ENCODE assay signal across 29 cellular contexts in the genomic region with DNA sequence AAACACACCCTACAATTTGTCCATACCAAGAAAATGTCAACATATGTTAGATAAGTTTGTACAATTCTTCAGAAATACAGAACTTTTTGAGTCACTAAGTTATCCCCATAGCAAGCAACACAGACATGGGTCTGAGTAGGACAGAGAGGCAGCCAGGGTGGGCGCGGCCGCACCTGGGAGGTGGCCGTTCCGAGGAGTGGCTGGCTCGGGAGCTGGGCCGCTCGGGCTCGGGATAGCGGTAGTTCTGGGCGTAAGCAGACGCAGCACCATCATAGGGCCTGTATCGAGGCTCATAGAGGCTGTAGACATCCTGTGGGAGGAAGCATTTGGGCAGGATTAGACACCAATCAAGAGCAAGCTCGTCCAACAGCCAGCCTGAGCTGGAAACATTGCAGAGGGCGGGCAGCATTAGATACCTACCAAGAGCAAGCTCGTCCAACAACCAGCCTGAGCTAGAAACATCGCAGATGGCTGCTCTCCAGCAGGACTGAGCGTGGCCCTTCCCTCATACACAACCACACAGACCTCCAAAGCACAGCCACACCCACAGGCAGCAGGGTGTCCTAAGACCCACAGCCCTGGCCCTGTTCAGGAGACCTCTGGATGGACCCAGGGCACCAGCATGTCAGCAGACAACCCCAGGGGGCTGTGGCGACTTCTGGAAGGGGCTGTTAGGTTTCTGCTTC.
"Had no signal": no experiment of that assay in that cellular context is flagged by ENCODE, and none has a peak within 500 bp of the region (broad histone marks: within the 10 kb centered on the region; RNA-seq: fewer than 3 reads in every experiment).

No MANE protein-coding gene starts in this region.

- H3K4me3 ChIP-seq: adrenal gland, ascending aorta, coronary artery, dorsolateral prefrontal cortex had no signal

- ATAC-seq: activated CD4-positive, CD25-positive, alpha-beta regulatory T cell treated with anti-CD3 and anti-CD28 coated beads, Interleukin-2, amount 50 U/mL, for 24 hours; activated CD8-positive, alpha-beta T cell treated with anti-CD3 and anti-CD28 coated beads for 36 hours; activated naive CD8-positive, alpha-beta T cell treated with anti-CD3 and anti-CD28 coated beads, Interleukin-2, amount 50 U/mL, for 24 hours; activated T-cell treated with anti-CD3 and anti-CD28 coated beads, Interleukin-2, amount 50 U/mL, for 4 hours; activated T-helper 17 cell treated with anti-CD3 and anti-CD28 coated beads, Interleukin-2, amount 50 U/mL, for 72 hours; esophagus mucosa; T-helper 17 cell had no signal

- H3K27me3 ChIP-seq: adrenal gland, ascending aorta, brain microvascular endothelial cell, dorsolateral prefrontal cortex had no signal

- DNase-seq: activated B cell treated with CpG ODN at 0.5 μM for 24 hours; activated CD4-positive, alpha-beta T cell treated with anti-CD3 and anti-CD28 coated beads for 48 hours; activated CD4-positive, alpha-beta T cell treated with anti-CD3 and anti-CD28 coated beads, Interleukin-2, amount 50 U/mL, for 1 hour; activated CD4-positive, alpha-beta T cell treated with anti-CD3 and anti-CD28 coated beads, Interleukin-2, amount 50 U/mL, for 48 hours; activated CD8-positive, alpha-beta memory T cell treated with anti-CD3 and anti-CD28 coated beads for 24 hours; activated CD8-positive, alpha-beta T cell treated with anti-CD3 and anti-CD28 coated beads for 36 hours; activated effector memory CD4-positive, alpha-beta T cell treated with anti-CD3 and anti-CD28 coated beads, Interleukin-2, amount 50 U/mL, for 16 hours; activated naive CD4-positive, alpha-beta T cell treated with anti-CD3 and anti-CD28 coated beads for 36 hours; activated naive CD8-positive, alpha-beta T cell treated with anti-CD3 and anti-CD28 coated beads for 36 hours; activated naive CD8-positive, alpha-beta T cell treated with anti-CD3 and anti-CD28 coated beads, Interleukin-2, amount 50 U/mL, for 24 hours; activated T-cell treated with anti-CD3 and anti-CD28 coated beads, Interleukin-2, amount 50 U/mL, for 4 hours; adrenal gland; amygdala; brain microvascular endothelial cell; dorsolateral prefrontal cortex; effector memory CD4-positive, alpha-beta T cell; endodermal cell; foreskin fibroblast; head of caudate nucleus; T-helper 17 cell; T1000; WERI-Rb-1 had no signal

- FAIRE-seq: bronchial epithelial cell, frontal cortex had no signal

- H3K27ac ChIP-seq: adrenal gland, ascending aorta, brain microvascular endothelial cell, coronary artery, dorsolateral prefrontal cortex, WERI-Rb-1 had no signal

- H3K4me1 ChIP-seq: ascending aorta had no signal

- H3K9me3 ChIP-seq: adrenal gland, ascending aorta had no signal
